In the genomic region with DNA sequence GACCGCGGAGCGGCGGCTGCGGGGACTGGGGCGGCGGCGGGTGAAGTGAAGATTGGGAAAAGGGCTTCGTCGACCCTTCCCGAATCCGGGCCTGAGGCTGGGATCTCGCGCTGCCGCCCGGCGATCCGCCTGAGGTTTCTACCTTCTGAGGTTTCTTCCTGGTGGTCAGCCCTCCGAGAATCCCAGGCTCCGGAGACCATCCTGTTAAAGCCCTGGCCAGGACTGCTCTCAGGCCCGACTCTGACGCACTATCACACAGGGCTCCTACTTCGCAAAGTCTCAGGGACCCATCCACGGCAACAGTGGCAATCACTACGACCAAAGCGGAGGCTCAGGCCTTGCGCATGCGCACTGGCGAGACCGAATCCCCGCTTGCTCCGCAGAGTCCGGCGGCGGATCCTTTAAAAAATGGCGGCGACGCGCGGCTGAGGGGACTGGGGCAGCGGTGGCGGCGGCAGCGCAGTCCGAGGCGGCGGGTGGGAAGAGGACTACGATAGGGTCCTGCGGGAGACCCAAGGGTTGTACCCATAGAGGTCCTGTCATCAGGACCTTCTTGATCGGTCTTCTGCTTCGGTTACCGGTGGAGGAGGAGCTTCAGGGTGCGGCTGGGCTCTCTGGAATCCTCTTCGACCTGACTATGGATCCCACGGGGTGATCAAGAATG, we compare ENCODE assay signal across 8 cellular contexts.
DNase-seq lines count a peak whose midpoint lies in the region; ATAC-seq, FAIRE-seq and TF ChIP-seq lines count a peak whose summit lies in the region.
"Not testable (repeated sequence)": the region's sequence is repeated elsewhere in the genome, so short reads cannot be mapped to it uniquely, and the experiment has no call there.

No MANE protein-coding gene starts in this region.

- H3K27me3 Mint-ChIP-seq in activated CD4-positive, alpha-beta T cell treated with anti-CD3 and anti-CD28 coated beads, Interleukin-2, amount 10 ng/mL, durations not matched to agents 7 days and 5 days = peaks cover 15% of the 10 kb centered on the region

- FAIRE-seq in bronchial epithelial cell (lab: Jason Lieb, UNC) = not testable (repeated sequence)

- peak overlapping the region; percentile 79 for H3K4me3 Mint-ChIP-seq in activated CD4-positive, alpha-beta T cell treated with anti-CD3 and anti-CD28 coated beads, Interleukin-2, amount 10 ng/mL, durations not matched to agents 7 days and 5 days

- H3K36me3 ChIP-seq in ACC112 (ENCODE audit: insufficient read depth, low read length); bronchial epithelial cell (ENCODE audit: control insufficient read depth, insufficient read depth, low read length): not testable (repeated sequence)

- DNase-seq in NCI-H510A treated with DMSO at 0.1 percent for 48 hours (lab: John Stamatoyannopoulos, UW) (peak; percentile 93), bronchial epithelial cell (ENCODE audit: low read depth) (peak; percentile 47)
- peak; percentile 83 for DNase-seq in activated CD4-positive, alpha-beta T cell treated with anti-CD3 and anti-CD28 coated beads, Interleukin-2, amount 10 ng/mL, durations not matched to agents 7 days and 5 days
- peak; percentile 90 for DNase-seq in stimulated activated CD4-positive, alpha-beta T cell treated with anti-CD3 and anti-CD28 coated beads, Interleukin-15, amount 100 ng/mL, for 24 hours

- H3K79me2 ChIP-seq in ACC112 (ENCODE audit: control insufficient read depth, insufficient read depth, low read length, unreplicated experiment) = not testable (repeated sequence)

- not testable (repeated sequence) for H3K9me3 Mint-ChIP-seq in activated CD4-positive, alpha-beta T cell treated with anti-CD3 and anti-CD28 coated beads, Interleukin-2, amount 10 ng/mL, durations not matched to agents 7 days and 5 days

- H3K4me1 Mint-ChIP-seq in activated CD4-positive, alpha-beta T cell treated with anti-CD3 and anti-CD28 coated beads, Interleukin-2, amount 10 ng/mL, durations not matched to agents 7 days and 5 days = peaks cover 23% of the 10 kb centered on the region

- not testable (repeated sequence) for H3K4me1 ChIP-seq in ACC112 (ENCODE audit: control insufficient read depth, insufficient read depth, low read length, unreplicated experiment)

- POLR2A ChIA-PET in activated CD4-positive, alpha-beta T cell treated with anti-CD3 and anti-CD28 coated beads, Interleukin-2, amount 10 ng/mL, durations not matched to agents 7 days and 5 days (lab: Charles Lee) = not testable (repeated sequence)

- not testable (repeated sequence) for H3K27me3 ChIP-seq in ACC112 (ENCODE audit: insufficient read depth, low read length); bronchial epithelial cell (ENCODE audit: control insufficient read depth, insufficient read depth, low read length); layer of hippocampus (ENCODE audit: control insufficient read depth, insufficient read depth, low read length)

- H3K27ac ChIP-seq in ACC112 (ENCODE audit: low read depth, low read length) (peak overlapping the region; percentile 34; the same call in 1 of the 2 replicates), layer of hippocampus (ENCODE audit: low read depth, low read length) (peak overlapping the region; percentile 65)

- H3K36me3 Mint-ChIP-seq in activated CD4-positive, alpha-beta T cell treated with anti-CD3 and anti-CD28 coated beads, Interleukin-2, amount 10 ng/mL, durations not matched to agents 7 days and 5 days (ENCODE audit: low read depth) = not testable (repeated sequence)

- H3K27ac Mint-ChIP-seq in activated CD4-positive, alpha-beta T cell treated with anti-CD3 and anti-CD28 coated beads, Interleukin-2, amount 10 ng/mL, durations not matched to agents 7 days and 5 days = peak overlapping the region; percentile 71

- peak overlapping the region; percentile 68 for H2AFZ ChIP-seq in ACC112 (ENCODE audit: low read length, unreplicated experiment)

- H3K4me3 ChIP-seq in ACC112 (ENCODE audit: low read depth, low read length) (peak overlapping the region; percentile 85), bronchial epithelial cell (ENCODE audit: low read depth, low read length) (peak overlapping the region; percentile 42)

- not testable (repeated sequence) for TF ChIP-seq CTCF in bronchial epithelial cell (IDR thresholded peaks at IDR 0.05; ENCODE audit: insufficient read depth, low read length, severe bottlenecking)

- CTCF ChIA-PET in activated CD4-positive, alpha-beta T cell treated with anti-CD3 and anti-CD28 coated beads, Interleukin-2, amount 10 ng/mL, durations not matched to agents 7 days and 5 days (lab: Charles Lee) = not testable (repeated sequence)

- ATAC-seq in GM18868 (IDR thresholded peaks at IDR 0.05; ENCODE audit: unreplicated experiment) (peak; percentile 90), HG03442 (IDR thresholded peaks at IDR 0.05; ENCODE audit: unreplicated experiment) (peak; percentile 96)

Comparison
In these comparisons a context has a peak if more than half of its experiments do, and no peak if none do; other contexts are left out.
1. Peak in every context shown above with its lines: DNase-seq, ATAC-seq, H3K4me3 ChIP-seq and H3K27ac ChIP-seq.